13 cellular contexts compared by ENCODE assay signal in the genomic region with DNA sequence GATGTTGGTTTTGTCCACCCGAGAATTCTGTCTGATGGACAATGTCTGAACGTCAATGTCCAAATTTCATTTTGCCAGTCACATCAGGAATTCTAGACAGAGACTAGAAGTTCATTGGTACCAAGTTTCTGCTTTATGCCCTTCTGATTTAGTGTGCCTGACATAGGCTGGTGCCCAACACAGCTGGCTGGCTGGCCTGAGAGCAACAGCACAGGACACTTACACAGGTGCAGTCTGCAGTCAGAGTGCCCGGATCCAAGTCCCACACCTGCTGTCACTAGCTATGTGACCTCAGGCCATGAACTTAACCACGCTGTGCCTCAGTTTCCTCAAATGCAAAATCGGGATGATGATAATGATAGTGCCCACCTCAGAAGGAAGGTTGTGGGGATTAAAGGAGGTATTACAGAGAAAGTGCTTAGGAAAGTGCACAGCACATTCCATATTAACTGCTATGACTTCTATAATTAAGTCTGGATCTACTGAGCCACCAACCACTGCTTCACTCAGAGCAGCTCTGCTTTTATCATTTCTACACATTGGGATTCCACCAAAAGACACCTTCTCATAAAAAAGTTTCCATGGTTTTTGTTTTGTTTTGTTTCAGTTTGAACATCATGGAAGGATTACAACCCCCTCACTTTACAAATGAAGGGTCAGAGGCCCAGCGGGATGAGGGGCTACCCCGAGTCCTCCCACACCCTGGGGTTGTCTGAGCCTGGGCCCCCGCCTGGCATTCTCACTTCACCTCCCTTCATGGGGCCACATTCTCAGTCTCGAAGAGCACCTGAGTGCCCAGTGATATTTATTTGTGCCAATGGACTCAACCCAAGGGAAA.
A peak's percentile ranks its signal among the peaks of the same experiment; 100 is the strongest.
DNase-seq lines count a peak whose midpoint lies in the region; ATAC-seq and TF ChIP-seq lines count a peak whose summit lies in the region.
"Had no signal": no experiment of that assay in that cellular context is flagged by ENCODE, and none has a peak within 500 bp of the region (broad histone marks: within the 10 kb centered on the region; RNA-seq: fewer than 3 reads in every experiment).

No MANE protein-coding gene starts in this region.

- 88 to 92% (median 90%) methylated on average over 9 of the region's 9 CpGs for WGBS in heart left ventricle, 4 donors

- no peaks in the 10 kb centered on the region for H3K36me3 ChIP-seq in CD4-positive, alpha-beta memory T cell (ENCODE audit: insufficient read depth, low read length)
- H3K36me3 ChIP-seq in heart left ventricle: no peaks in the 10 kb centered on the region

- no peaks in the 10 kb centered on the region for H3K27me3 ChIP-seq in CD4-positive, alpha-beta memory T cell (ENCODE audit: insufficient read depth, low read length)
- H3K27me3 ChIP-seq in heart left ventricle: no peaks in the 10 kb centered on the region

- no peak overlapping the region for H3K27ac ChIP-seq in CD4-positive, alpha-beta memory T cell (ENCODE audit: low read depth, low read length)
- no peak overlapping the region for H3K27ac ChIP-seq in heart left ventricle

- H3K4me1 Mint-ChIP-seq in CD4-positive, alpha-beta memory T cell: peaks cover 27 to 53% (median 43%) of the 10 kb centered on the region in 4 donors

- intact Hi-C loops in CD4-positive, alpha-beta memory T cell (cut with micrococcal nuclease): loop anchor here (5.0 kb wide), 1 partner anchor 105 kb away; no protein-coding TSS in a partner anchor
- intact Hi-C loops in heart left ventricle (cut with DNase I): no loop called here

- no peak for TF ChIP-seq POLR2A in heart left ventricle (IDR thresholded peaks at IDR 0.05)

- CTCF ChIA-PET in CD4-positive, alpha-beta memory T cell (lab: Charles Lee; ENCODE audit: partially characterized antibody): interaction anchor here (0.8 to 1.5 kb wide), 2 partner anchors 10 to 131 kb away, joined by 3 to 6 read pairs; no protein-coding TSS in a partner anchor

- POLR2A ChIA-PET in CD4-positive, alpha-beta memory T cell (lab: Charles Lee; ENCODE audit: partially characterized antibody): interaction anchor here (1.2 to 1.7 kb wide), 2 partner anchors 107 to 132 kb away, joined by 5 to 8 read pairs; no protein-coding TSS in a partner anchor

- H3K27ac Mint-ChIP-seq in CD4-positive, alpha-beta memory T cell: peak overlapping the region; percentile 69 to 92 (median 88)

- peak overlapping the region; percentile 65 to 83 (median 75) for H3K4me3 Mint-ChIP-seq in CD4-positive, alpha-beta memory T cell

- ATAC-seq in HG02759 (IDR thresholded peaks at IDR 0.05; ENCODE audit: unreplicated experiment): peak; percentile 50
- no peak for ATAC-seq in HG03025 (IDR thresholded peaks at IDR 0.05; ENCODE audit: low FRiP score, unreplicated experiment)
- ATAC-seq in heart left ventricle: no peak
- ATAC-seq: SK-N-SH treated with all-trans-retinoic acid at 6 μM for 48 hours had no signal

- H3K27me3 Mint-ChIP-seq in CD4-positive, alpha-beta memory T cell: no peaks in the 10 kb centered on the region

- peak overlapping the region in 1 of 2 donors; percentile 8 for H3K4me3 ChIP-seq in CD4-positive, alpha-beta memory T cell (ENCODE audit: low read length in 2 of 2)
- no peak overlapping the region for H3K4me3 ChIP-seq in heart left ventricle

- no peaks in the 10 kb centered on the region for H3K9me3 ChIP-seq in CD4-positive, alpha-beta memory T cell (ENCODE audit: control insufficient read depth in 1 of 2, low read length in 2 of 2)
- peaks cover 0 to 6% (median under 1%) of the 10 kb centered on the region in 12 donors for H3K9me3 ChIP-seq in heart left ventricle

- peaks cover 3 to 8% of the 10 kb centered on the region in 2 donors for H3K36me3 Mint-ChIP-seq in CD4-positive, alpha-beta memory T cell

- peaks cover 0 to 13% (median 4%) of the 10 kb centered on the region in 8 donors for H3K9me3 Mint-ChIP-seq in CD4-positive, alpha-beta memory T cell

- peak in 1 of 5 donors; percentile 4 for DNase-seq in CD4-positive, alpha-beta memory T cell
- peak; percentile 20 for DNase-seq in activated CD8-positive, alpha-beta memory T cell treated with anti-CD3 and anti-CD28 coated beads, Interleukin-2, amount 50 U/mL, for 24 hours (ENCODE audit: extremely low read depth)
- DNase-seq in stimulated activated CD4-positive, alpha-beta T cell treated with anti-CD3 and anti-CD28 coated beads, Interleukin-15, amount 100 ng/mL, for 24 hours: peak; percentile 80
- no peak for DNase-seq in LoVo (ENCODE audit: low spot score)
- DNase-seq in NCI-H510A (lab: John Stamatoyannopoulos, UW): no peak
- DNase-seq in heart left ventricle: no peak
- DNase-seq: AML-193, kidney, NCI-H1105, NCI-H82 had no signal

- H3K4me1 ChIP-seq in CD4-positive, alpha-beta memory T cell (ENCODE audit: insufficient read depth, low read length): peaks cover 30% of the 10 kb centered on the region
- no peaks in the 10 kb centered on the region for H3K4me1 ChIP-seq in heart left ventricle

- TF ChIP-seq CTCF in heart left ventricle (IDR thresholded peaks at IDR 0.05): no peak

Comparison
In these comparisons a context has a peak if more than half of its experiments do, and no peak if none do; other contexts are left out.
1. DNase-seq: peak in activated CD8-positive, alpha-beta memory T cell treated with anti-CD3 and anti-CD28 coated beads, Interleukin-2, amount 50 U/mL, for 24 hours (single experiment) and stimulated activated CD4-positive, alpha-beta T cell treated with anti-CD3 and anti-CD28 coated beads, Interleukin-15, amount 100 ng/mL, for 24 hours (single experiment); none in LoVo (single experiment), NCI-H510A (single experiment) and heart left ventricle (0 of 5).